In genomic region chr17:40518401-40519088, GRCh38 we compare ENCODE assay signal across 9 cellular contexts. TPM values are rescaled to one million over a fixed set of nuclear protein-coding genes. Genes with fewer than 3 reads are reported as not detected.
A peak's percentile ranks its signal among the peaks of the same experiment; 100 is the strongest.
DNase-seq lines count a peak whose midpoint lies in the region; ATAC-seq and TF ChIP-seq lines count a peak whose summit lies in the region.
"Had no signal": no experiment of that assay in that cellular context is flagged by ENCODE, and none has a peak within 500 bp of the region (broad histone marks: within the 10 kb centered on the region; RNA-seq: fewer than 3 reads in every experiment).

No MANE protein-coding gene starts in this region.

- POLR2A ChIA-PET in Caco-2 (lab: Charles Lee), result no interaction called here

- no peak for TF ChIP-seq CTCF in Caco-2 (IDR thresholded peaks at IDR 0.05; ENCODE audit: insufficient read depth in 1 of 2, low read depth in 1 of 2, low read length in 1 of 2, severe bottlenecking in 1 of 2, unreplicated experiment in 1 of 2)
- TF ChIP-seq CTCF in osteocyte (IDR thresholded peaks at IDR 0.05), result no peak
- TF ChIP-seq CTCF in GM13976 (IDR thresholded peaks at IDR 0.05; ENCODE audit: borderline replicate concordance, control extremely low read depth, extremely low read depth, insufficient read depth, missing control alignments), result no peak

- intact Hi-C loops in Caco-2 (cut with micrococcal nuclease; ENCODE audit: unreplicated experiment), result no loop called here

- H3K36me3 ChIP-seq in Caco-2 (ENCODE audit: control insufficient read depth, insufficient read depth, low read length), result no peaks in the 10 kb centered on the region

- H3K36me3 Mint-ChIP-seq in Caco-2 (ENCODE audit: insufficient read depth, unreplicated experiment) (no peaks in the 10 kb centered on the region), naive B cell (peaks cover 5 to 20% of the 10 kb centered on the region in 2 donors), osteocyte (ENCODE audit: unreplicated experiment) (no peaks in the 10 kb centered on the region)

- H3K4me1 Mint-ChIP-seq in Caco-2 (ENCODE audit: low read depth, unreplicated experiment), result peaks cover 15% of the 10 kb centered on the region
- H3K4me1 Mint-ChIP-seq in naive B cell, result peaks cover 51 to 86% (median 83%) of the 10 kb centered on the region in 3 donors
- peaks cover 58% of the 10 kb centered on the region for H3K4me1 Mint-ChIP-seq in osteocyte (ENCODE audit: unreplicated experiment)

- H3K4me1 ChIP-seq in Caco-2, result peaks cover 37% of the 10 kb centered on the region

- in situ Hi-C loops in GM13976 (cut with MboI; ENCODE audit: low sequenced_read_pairs, unreplicated experiment), result no loop called here

- no TSS peak for BruUV-seq in Caco-2 (replicated peaks; lab: Mats Ljungman, UMichigan)

- H3K27ac Mint-ChIP-seq in Caco-2 (ENCODE audit: unreplicated experiment) (no peak overlapping the region), naive B cell (peak overlapping the region in 5 of 6 donors; percentile 6 to 85 (median 54)), osteocyte (ENCODE audit: unreplicated experiment) (no peak overlapping the region)

- H3K9me3 ChIP-seq in Caco-2, result no peaks in the 10 kb centered on the region

- peaks cover 6% of the 10 kb centered on the region for H3K9me3 Mint-ChIP-seq in Caco-2 (ENCODE audit: unreplicated experiment)
- H3K9me3 Mint-ChIP-seq in naive B cell, result peaks cover 0 to 5% (median 0%) of the 10 kb centered on the region in 7 donors
- H3K9me3 Mint-ChIP-seq in osteocyte (ENCODE audit: unreplicated experiment), result no peaks in the 10 kb centered on the region

- peak; percentile 26 to 59 for DNase-seq in Caco-2
- no peak for DNase-seq in Jurkat, Clone E6-1 (ENCODE audit: low read depth, low spot score)
- DNase-seq in astrocyte of the hippocampus (ENCODE audit: low read depth, low spot score), result peak; percentile 56
- no peak for DNase-seq in naive B cell
- no peak for DNase-seq in osteocyte (ENCODE audit: extremely low spot score, unreplicated experiment)
- no peak for DNase-seq in stimulated activated CD4-positive, alpha-beta T cell treated with anti-CD3 and anti-CD28 coated beads, Interleukin-4, amount 100 ng/mL, for 24 hours
- DNase-seq in GM13976 (ENCODE audit: low spot score), result no peak

- H3K4me3 ChIP-seq in Caco-2 (ENCODE audit: low read depth, low read length), result no peak overlapping the region
- 0 out of 2 replicates have a peak overlapping the region, but pooled peaks have one; percentile 3 for H3K4me3 ChIP-seq in Jurkat, Clone E6-1 (ENCODE audit: low read length)

- no peaks in the 10 kb centered on the region; the same call in 1 of the 2 replicates for H3K27me3 ChIP-seq in Caco-2 (replicated peaks; ENCODE audit: control insufficient read depth, insufficient read depth, low read length)

- H3K4me3 Mint-ChIP-seq in Caco-2 (ENCODE audit: unreplicated experiment) (no peak overlapping the region), naive B cell (peak overlapping the region in 7 of 8 donors; percentile 70 to 93 (median 73)), osteocyte (ENCODE audit: unreplicated experiment) (no peak overlapping the region)

- no peaks in the 10 kb centered on the region for H3K27me3 Mint-ChIP-seq in Caco-2 (ENCODE audit: insufficient read depth, unreplicated experiment)
- peaks cover 0 to 12% (median 11%) of the 10 kb centered on the region in 3 donors for H3K27me3 Mint-ChIP-seq in naive B cell
- H3K27me3 Mint-ChIP-seq in osteocyte (ENCODE audit: unreplicated experiment), result no peaks in the 10 kb centered on the region

- CTCF ChIA-PET in Caco-2 (lab: Charles Lee), result no interaction called here

- ATAC-seq in naive B cell (ENCODE audit: low read depth in 2 of 2) (no peak), GM19463 (IDR thresholded peaks at IDR 0.05; ENCODE audit: unreplicated experiment) (no peak)

RNA-seq across cellular contexts. Expression of gene TNS4, which starts 17.1 kb away (rescaled TPM):
- total RNA-seq in Caco-2 (2022) (0.65 TPM in 1 of 2 replicates, not detected in the other), osteocyte (0.21 and 0.73 TPM in 2 replicates)
- polyA plus RNA-seq in Jurkat, Clone E6-1 (2012; ENCODE audit: insufficient read depth, insufficient read length), result 1.0 TPM
- not detected for polyA plus RNA-seq in naive B cell (ENCODE audit: low read depth in 6 of 6)
- total RNA-seq: RPMI7951 had no signal

RNA-seq across cellular contexts. Expression of gene CCR7, which starts 46.7 kb away (rescaled TPM):
- total RNA-seq in Caco-2 (2022), result not detected in 2 replicates
- polyA plus RNA-seq in Jurkat, Clone E6-1 (2012; ENCODE audit: insufficient read depth, insufficient read length), result 6.1 TPM
- polyA plus RNA-seq in naive B cell (ENCODE audit: low read depth in 6 of 6), result 100 to 1,000 TPM; 442 to 802 (median 622) TPM
- total RNA-seq in osteocyte, result 0.21 TPM in 1 of 2 replicates, not detected in the other
- total RNA-seq: RPMI7951 had no signal

Comparison
In these comparisons a context has a peak if more than half of its experiments do, and no peak if none do; other contexts are left out.
1. DNase-seq: peak in Caco-2 (2 of 2) and astrocyte of the hippocampus (single experiment); none in Jurkat, Clone E6-1 (single experiment), naive B cell (single experiment), osteocyte (single experiment), stimulated activated CD4-positive, alpha-beta T cell treated with anti-CD3 and anti-CD28 coated beads, Interleukin-4, amount 100 ng/mL, for 24 hours (single experiment) and GM13976 (single experiment).
2. H3K27ac Mint-ChIP-seq: peak in naive B cell (5 of 6); none in Caco-2 (single experiment) and osteocyte (single experiment).
3. H3K4me3 Mint-ChIP-seq: peak in naive B cell (7 of 8); none in Caco-2 (single experiment) and osteocyte (single experiment).